ENCODE assay signal across 9 cellular contexts in the genomic region with DNA sequence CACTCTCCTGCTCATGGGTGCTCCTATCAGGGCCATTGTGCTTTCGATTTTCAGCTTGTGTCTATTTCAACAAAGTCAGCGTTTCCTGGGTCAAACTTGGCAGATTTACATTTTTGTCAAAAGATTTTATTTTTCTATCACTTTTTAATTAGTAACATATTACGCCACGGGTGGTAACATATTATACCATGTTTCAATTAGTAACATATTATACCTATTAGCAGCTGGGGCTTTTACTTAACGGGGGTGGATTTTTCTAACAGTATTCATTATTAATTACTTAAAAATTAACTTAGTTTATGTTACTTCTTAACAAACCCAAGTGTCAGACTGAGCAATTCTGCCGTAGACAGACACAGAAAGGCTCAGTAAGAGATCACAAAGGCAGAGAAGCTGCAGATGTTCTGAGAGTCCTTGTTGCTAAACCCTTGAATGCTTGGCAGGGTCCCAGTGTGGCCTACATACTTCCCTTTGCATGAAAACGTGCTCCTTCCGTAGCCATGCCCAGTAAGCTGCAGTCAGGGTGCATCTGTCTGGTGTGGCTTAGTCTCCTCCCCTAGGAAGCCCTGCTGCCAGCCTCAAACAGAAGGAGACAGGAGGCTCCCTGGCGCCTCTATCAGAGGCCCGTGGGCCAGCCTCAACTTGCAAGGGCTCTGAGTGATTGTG.
A peak's percentile ranks its signal among the peaks of the same experiment; 100 is the strongest.
DNase-seq lines count a peak whose midpoint lies in the region; ATAC-seq and TF ChIP-seq lines count a peak whose summit lies in the region.
"Had no signal": no experiment of that assay in that cellular context is flagged by ENCODE, and none has a peak within 500 bp of the region (broad histone marks: within the 10 kb centered on the region; RNA-seq: fewer than 3 reads in every experiment).

No MANE protein-coding gene starts in this region.

- no peaks in the 10 kb centered on the region for H3K9me3 ChIP-seq in adrenal gland (replicated peaks in 1 of 3)
- no peaks in the 10 kb centered on the region for H3K9me3 ChIP-seq in osteoblast (ENCODE audit: low read depth, low read length)

- H4K20me1 ChIP-seq in osteoblast (ENCODE audit: insufficient read depth, low read length): no peaks in the 10 kb centered on the region

- no peaks in the 10 kb centered on the region for H3K79me2 ChIP-seq in osteoblast (ENCODE audit: insufficient read depth, low read length)

- H3K4me3 ChIP-seq in adrenal gland (no peak overlapping the region), osteoblast (ENCODE audit: insufficient read depth, low read length) (no peak overlapping the region)

- no peak overlapping the region for H3K4me3 Mint-ChIP-seq in osteocyte (ENCODE audit: unreplicated experiment)

- peaks cover 14% of the 10 kb centered on the region for H3K9me3 Mint-ChIP-seq in osteocyte (ENCODE audit: unreplicated experiment)

- no peak overlapping the region for H3K27ac Mint-ChIP-seq in osteocyte (ENCODE audit: unreplicated experiment)

- peak; percentile 76 for ATAC-seq in GM18867 (IDR thresholded peaks at IDR 0.05; ENCODE audit: unreplicated experiment)
- ATAC-seq in HG02981 (IDR thresholded peaks at IDR 0.05; ENCODE audit: unreplicated experiment): peak; percentile 76
- ATAC-seq in HG02852 (IDR thresholded peaks at IDR 0.05; ENCODE audit: unreplicated experiment): no peak
- no peak for ATAC-seq in GM18519 (IDR thresholded peaks at IDR 0.05; ENCODE audit: low FRiP score, unreplicated experiment)

- no peaks in the 10 kb centered on the region for H3K36me3 Mint-ChIP-seq in osteocyte (ENCODE audit: unreplicated experiment)

- intact Hi-C loops in adrenal gland (cut with DNase I): no loop called here
- intact Hi-C loops in posterior vena cava (cut with DNase I): no loop called here

- H3K4me2 ChIP-seq in osteoblast (ENCODE audit: insufficient read depth, low read length): no peak overlapping the region

- peaks cover 13% of the 10 kb centered on the region for H3K4me1 Mint-ChIP-seq in osteocyte (ENCODE audit: unreplicated experiment)

- TF ChIP-seq CTCF in adrenal gland (IDR thresholded peaks at IDR 0.05) (no peak), osteoblast (IDR thresholded peaks at IDR 0.05; ENCODE audit: extremely low read depth, low read depth, low read length) (no peak), osteocyte (IDR thresholded peaks at IDR 0.05) (no peak)

- H3K36me3 ChIP-seq in adrenal gland (replicated peaks in 1 of 2) (no peaks in the 10 kb centered on the region), osteoblast (ENCODE audit: insufficient read depth, low read length) (no peaks in the 10 kb centered on the region)

- H3K27me3 Mint-ChIP-seq in osteocyte (ENCODE audit: unreplicated experiment): no peaks in the 10 kb centered on the region

- H3K4me1 ChIP-seq in adrenal gland (replicated peaks in 1 of 2): no peaks in the 10 kb centered on the region
- peaks cover 7% of the 10 kb centered on the region for H3K4me1 ChIP-seq in osteoblast (ENCODE audit: insufficient read depth, low read length)

- no peak for TF ChIP-seq POLR2A in adrenal gland (IDR thresholded peaks at IDR 0.05)

- no peaks in the 10 kb centered on the region for H3K27me3 ChIP-seq in adrenal gland
- H3K27me3 ChIP-seq in osteoblast (ENCODE audit: insufficient read depth, low read length): no peaks in the 10 kb centered on the region

- DNase-seq in adrenal gland (peak in 4 of 7 donors; percentile 22 to 36 (median 26)), osteoblast (ENCODE audit: insufficient read length, low spot score, missing footprints) (peak; percentile 56), osteocyte (ENCODE audit: extremely low spot score, unreplicated experiment) (no peak), posterior vena cava (ENCODE audit: low spot score) (no peak)
- DNase-seq: NCI-H510A had no signal

- H3K27ac ChIP-seq in adrenal gland (no peak overlapping the region), osteoblast (ENCODE audit: low read depth, low read length) (no peak overlapping the region)

- H2AFZ ChIP-seq in osteoblast (ENCODE audit: low read length): peak overlapping the region; percentile 27

- WGBS in adrenal gland, 4 donors: 74 to 84% (median 77%) methylated on average over 9 to 10 of the region's 10 CpGs

Comparison
In these comparisons a context has a peak if more than half of its experiments do, and no peak if none do; other contexts are left out.
1. ATAC-seq: peak in GM18867 (single experiment) and HG02981 (single experiment); none in HG02852 (single experiment) and GM18519 (single experiment).
2. DNase-seq: peak in adrenal gland (4 of 7) and osteoblast (single experiment); none in osteocyte (single experiment) and posterior vena cava (single experiment).